In the genomic region with DNA sequence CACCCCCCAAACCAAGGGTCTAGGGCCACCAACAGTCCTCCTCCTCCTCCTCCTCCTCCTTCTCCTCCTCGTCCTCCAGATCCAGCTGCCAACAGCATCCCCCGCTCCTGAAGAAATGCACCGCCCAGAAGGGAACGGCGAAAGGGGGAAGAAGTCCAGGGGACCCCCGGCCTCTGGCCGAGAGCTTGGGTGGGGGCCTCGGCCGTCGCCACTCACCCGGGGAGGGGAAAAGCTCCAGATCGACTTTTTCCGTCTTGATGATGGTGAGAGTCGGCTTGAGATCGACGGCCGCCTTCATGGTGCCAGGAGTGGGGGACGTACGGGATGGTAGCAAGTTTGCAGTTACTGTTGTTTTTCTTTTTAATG, we compare ENCODE assay signal across 8 cellular contexts.
A peak's percentile ranks its signal among the peaks of the same experiment; 100 is the strongest.
DNase-seq lines count a peak whose midpoint lies in the region; ATAC-seq, FAIRE-seq and TF ChIP-seq lines count a peak whose summit lies in the region.

No MANE protein-coding gene starts in this region.

- TF ChIP-seq RAD21 in K562 (CRISPR knock-in tag; conservative IDR thresholded peaks at IDR 0.05 in 1 of 2, IDR thresholded peaks at IDR 0.05 in 1 of 2) = no peak

- H3K9me3 ChIP-seq in K562 (replicated peaks; ENCODE audit: control insufficient read depth, insufficient read depth, low read depth, low read length) (no peaks in the 10 kb centered on the region), thyroid gland (no peaks in the 10 kb centered on the region)

- H3K36me3 ChIP-seq in BJ (ENCODE audit: control insufficient read depth, insufficient read depth, low read length) = no peaks in the 10 kb centered on the region
- H3K36me3 ChIP-seq in K562 (ENCODE audit: control insufficient read depth, insufficient read depth, low read length) = no peaks in the 10 kb centered on the region
- H3K36me3 ChIP-seq in thyroid gland = no peaks in the 10 kb centered on the region

- no TSS peak for BruUV-seq in K562 (replicated peaks; lab: Mats Ljungman, UMichigan)

- H3K79me2 ChIP-seq in K562 (ENCODE audit: control insufficient read depth, insufficient read depth, low read length) = no peaks in the 10 kb centered on the region

- TF ChIP-seq EP300 in K562 (IDR thresholded peaks at IDR 0.05; ENCODE audit: low read length) = no peak

- ATAC-seq in K562 (no peak), left colon (peak; percentile 4)

- 0 out of 2 replicates have a peak overlapping the region, but pooled peaks have one; percentile 58 for H2AFZ ChIP-seq in K562 (ENCODE audit: low read depth, low read length)

- H3K4me2 ChIP-seq in K562 (ENCODE audit: insufficient read depth, low read length) = no peak overlapping the region

- TF ChIP-seq CTCF in BJ (IDR thresholded peaks at IDR 0.05; ENCODE audit: insufficient read depth, low read depth, low read length) (no peak), HL-60 (IDR thresholded peaks at IDR 0.05; ENCODE audit: insufficient read depth, low read length) (no peak), K562 (IDR thresholded peaks at IDR 0.05 in 2 of 3, conservative IDR thresholded peaks at IDR 0.05 in 1 of 3; ENCODE audit: insufficient read depth in 2 of 3, low read depth in 1 of 3, low read length in 3 of 3) (no peak), thyroid gland (IDR thresholded peaks at IDR 0.05) (no peak)

- 39% methylated on average over 14 of the region's 19 CpGs for WGBS in K562 (ENCODE audit: insufficient coverage, low coverage, missing lambda C conversion rate)
- 2% methylated on average over 19 of the region's 19 CpGs for WGBS in thyroid gland, 2 donors

- POLR2A ChIA-PET in BJ (lab: Charles Lee) (no interaction called here), K562 (lab: Yijun Ruan, JAX) (no interaction called here)

- H3K4me1 ChIP-seq in K562 (replicated peaks in 1 of 2; ENCODE audit: control insufficient read depth in 2 of 2, insufficient read depth in 2 of 2, low read length in 2 of 2) = peaks cover 5 to 12% of the 10 kb centered on the region in 2 experiments; a peak in 4 of 5 replicates
- peaks cover 11 to 36% of the 10 kb centered on the region in 2 donors for H3K4me1 ChIP-seq in thyroid gland

- TF ChIP-seq POLR2A in K562 (conservative IDR thresholded peaks at IDR 0.05) = no peak
- no peak for TF ChIP-seq POLR2A in thyroid gland (IDR thresholded peaks at IDR 0.05)

- CTCF ChIA-PET in BJ (lab: Yijun Ruan, JAX) = interaction anchor here (0.7 to 5.0 kb wide), 5 partner anchors 12 to 364 kb away, joined by 3 to 47 read pairs (median 3); no protein-coding TSS in a partner anchor
- CTCF ChIA-PET in K562 (lab: Yijun Ruan, JAX; ENCODE audit: low intra/inter-chr PET ratio) = no interaction called here

- DNase-seq in BJ (ENCODE audit: low read depth) (no peak), HL-60 (ENCODE audit: low read depth in 1 of 2, low spot score in 1 of 2) (no peak), K562 (ENCODE audit: extremely low read depth in 1 of 4, low spot score in 3 of 4) (no peak), left colon (no peak), thyroid gland (peak in 1 of 2 donors; percentile 23), iPS-NIHi7 (ENCODE audit: extremely low spot score) (no peak), NCI-H1092 treated with DMSO at 0.1 percent for 48 hours (lab: John Stamatoyannopoulos, UW) (no peak)
- no peak for DNase-seq in stimulated activated naive CD4-positive, alpha-beta T cell treated with Interleukin-2 at 50 U/mL for 16 hours (lab: John Stamatoyannopoulos, UW)

- intact Hi-C loops in K562 (cut with micrococcal nuclease) (no loop called here), left colon (cut with DNase I, micrococcal nuclease) (no loop called here), thyroid gland (cut with DNase I) (no loop called here)

- no peak for FAIRE-seq in K562 (lab: Jason Lieb, UNC)

- H3K27ac ChIP-seq in HL-60 (replicated peaks) = no peak overlapping the region; the same call in 1 of the 2 replicates
- H3K27ac ChIP-seq in K562 (ENCODE audit: extremely low read depth, low read depth, low read length) = no peak overlapping the region
- peak overlapping the region; percentile 89 to 93 (median 91) for H3K27ac ChIP-seq in thyroid gland

- H4K20me1 ChIP-seq in K562 (replicated peaks; ENCODE audit: control insufficient read depth, insufficient read depth, low read length) = no peaks in the 10 kb centered on the region

- H3K9me1 ChIP-seq in K562 (ENCODE audit: control insufficient read depth, insufficient read depth, low read length) = no peaks in the 10 kb centered on the region

- H3K4me3 ChIP-seq in BJ (ENCODE audit: low read depth, low read length) (peak overlapping the region; percentile 76), HL-60 (replicated peaks; ENCODE audit: insufficient read depth, low read length) (peak overlapping the region; percentile 49), K562 (no peak overlapping the region), thyroid gland (replicated peaks in 1 of 3) (peak overlapping the region; percentile 57 to 93 (median 74))

- in situ Hi-C loops in K562 (cut with MboI) = no loop called here

- H3K27me3 ChIP-seq in BJ (ENCODE audit: control insufficient read depth, insufficient read depth, low read length) = no peaks in the 10 kb centered on the region
- H3K27me3 ChIP-seq in HL-60 (ENCODE audit: insufficient read depth, poor library complexity, severe bottlenecking) = peaks cover 44% of the 10 kb centered on the region
- no peaks in the 10 kb centered on the region; a peak in 1 of 5 replicates for H3K27me3 ChIP-seq in K562 (ENCODE audit: control insufficient read depth in 2 of 2, insufficient read depth in 2 of 2, low read length in 2 of 2)
- H3K27me3 ChIP-seq in thyroid gland = no peaks in the 10 kb centered on the region

- no peak overlapping the region for H3K9ac ChIP-seq in K562 (ENCODE audit: insufficient read depth in 1 of 2, low read depth in 2 of 2, low read length in 2 of 2)

TF ChIP-seq in K562, 482 proteins besides CTCF, POLR2A, EP300 and RAD21:
- TF ChIP-seq NR2C2 (CRISPR knock-in tag; IDR thresholded peaks at IDR 0.05) (no peak), NR2C2 (tag; IDR thresholded peaks at IDR 0.05) (no peak), ZNF57 (CRISPR knock-in tag; IDR thresholded peaks at IDR 0.05) (no peak)
- TF ChIP-seq, protein P1, sequence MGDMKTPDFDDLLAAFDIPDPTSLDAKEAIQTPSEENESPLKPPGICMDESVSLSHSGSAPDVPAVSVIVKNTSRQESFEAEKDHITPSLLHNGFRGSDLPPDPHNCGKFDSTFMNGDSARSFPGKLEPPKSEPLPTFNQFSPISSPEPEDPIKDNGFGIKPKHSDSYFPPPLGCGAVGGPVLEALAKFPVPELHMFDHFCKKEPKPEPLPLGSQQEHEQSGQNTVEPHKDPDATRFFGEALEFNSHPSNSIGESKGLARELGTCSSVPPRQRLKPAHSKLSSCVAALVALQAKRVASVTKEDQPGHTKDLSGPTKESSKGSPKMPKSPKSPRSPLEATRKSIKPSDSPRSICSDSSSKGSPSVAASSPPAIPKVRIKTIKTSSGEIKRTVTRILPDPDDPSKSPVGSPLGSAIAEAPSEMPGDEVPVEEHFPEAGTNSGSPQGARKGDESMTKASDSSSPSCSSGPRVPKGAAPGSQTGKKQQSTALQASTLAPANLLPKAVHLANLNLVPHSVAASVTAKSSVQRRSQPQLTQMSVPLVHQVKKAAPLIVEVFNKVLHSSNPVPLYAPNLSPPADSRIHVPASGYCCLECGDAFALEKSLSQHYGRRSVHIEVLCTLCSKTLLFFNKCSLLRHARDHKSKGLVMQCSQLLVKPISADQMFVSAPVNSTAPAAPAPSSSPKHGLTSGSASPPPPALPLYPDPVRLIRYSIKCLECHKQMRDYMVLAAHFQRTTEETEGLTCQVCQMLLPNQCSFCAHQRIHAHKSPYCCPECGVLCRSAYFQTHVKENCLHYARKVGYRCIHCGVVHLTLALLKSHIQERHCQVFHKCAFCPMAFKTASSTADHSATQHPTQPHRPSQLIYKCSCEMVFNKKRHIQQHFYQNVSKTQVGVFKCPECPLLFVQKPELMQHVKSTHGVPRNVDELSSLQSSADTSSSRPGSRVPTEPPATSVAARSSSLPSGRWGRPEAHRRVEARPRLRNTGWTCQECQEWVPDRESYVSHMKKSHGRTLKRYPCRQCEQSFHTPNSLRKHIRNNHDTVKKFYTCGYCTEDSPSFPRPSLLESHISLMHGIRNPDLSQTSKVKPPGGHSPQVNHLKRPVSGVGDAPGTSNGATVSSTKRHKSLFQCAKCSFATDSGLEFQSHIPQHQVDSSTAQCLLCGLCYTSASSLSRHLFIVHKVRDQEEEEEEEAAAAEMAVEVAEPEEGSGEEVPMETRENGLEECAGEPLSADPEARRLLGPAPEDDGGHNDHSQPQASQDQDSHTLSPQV (IDR thresholded peaks at IDR 0.05) = no peak

Comparison
In these comparisons a context has a peak if more than half of its experiments do, and no peak if none do; other contexts are left out.
1. H3K27ac ChIP-seq: peak in thyroid gland (3 of 3); none in HL-60 (single experiment) and K562 (single experiment).